Comparison of ENCODE assay signal across 14 cellular contexts in the genomic region with DNA sequence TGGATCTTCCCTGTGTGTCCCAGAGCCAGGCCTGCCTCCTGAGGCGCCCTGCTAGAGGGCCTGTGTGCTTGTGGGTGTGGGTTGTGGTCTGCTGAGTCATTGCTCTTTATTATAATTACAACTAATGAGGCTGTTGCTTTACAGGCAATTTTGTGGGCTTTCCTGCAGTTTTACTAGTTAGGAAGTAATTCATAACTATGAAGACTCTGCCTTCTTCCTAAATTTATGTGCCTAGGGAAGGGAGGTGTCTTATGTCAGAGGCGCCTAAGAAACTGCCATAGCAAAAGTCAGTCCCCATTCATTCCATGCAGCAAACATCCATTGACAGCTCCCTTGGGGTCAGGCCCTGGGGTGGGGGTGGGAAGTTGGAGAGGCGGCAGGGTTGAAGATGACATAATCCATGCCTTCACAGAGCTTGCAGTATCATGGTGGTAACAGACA.
DNase-seq lines count a peak whose midpoint lies in the region; ATAC-seq and TF ChIP-seq lines count a peak whose summit lies in the region.
"Had no signal": no experiment of that assay in that cellular context is flagged by ENCODE, and none has a peak within 500 bp of the region (broad histone marks: within the 10 kb centered on the region; RNA-seq: fewer than 3 reads in every experiment).

No MANE protein-coding gene starts in this region.

- no peak overlapping the region for H3K4me2 ChIP-seq in osteoblast (ENCODE audit: insufficient read depth, low read length)
- H3K4me2 ChIP-seq: KMS-11 had no signal

- no peaks in the 10 kb centered on the region for H3K79me2 ChIP-seq in osteoblast (ENCODE audit: insufficient read depth, low read length)

- H2AFZ ChIP-seq in osteoblast (ENCODE audit: low read length) = no peak overlapping the region

- H3K27ac ChIP-seq in osteoblast (ENCODE audit: low read depth, low read length) = no peak overlapping the region
- H3K27ac ChIP-seq: KMS-11, lower lobe of right lung, Peyer's patch, tibial artery had no signal

- no peak overlapping the region for H3K4me3 ChIP-seq in osteoblast (ENCODE audit: insufficient read depth, low read length)
- H3K4me3 ChIP-seq: lower lobe of right lung, Peyer's patch, tibial artery had no signal

- H3K9me3 ChIP-seq in osteoblast (ENCODE audit: low read depth, low read length) = no peaks in the 10 kb centered on the region
- H3K9me3 ChIP-seq: lower lobe of right lung, Peyer's patch, tibial artery had no signal

- DNase-seq in OCI-M1 (lab: John Stamatoyannopoulos, UW) (peak; percentile 77), osteoblast (ENCODE audit: insufficient read length, low spot score, missing footprints) (peak; percentile 36), dermis blood vessel endothelial cell (no peak), cerebellar cortex (ENCODE audit: low spot score) (no peak)
- DNase-seq: activated naive CD4-positive, alpha-beta T cell treated with anti-CD3 and anti-CD28 coated beads for 36 hours; caudate nucleus; lower lobe of right lung; nucleus accumbens; Peyer's patch; tibial artery had no signal

- H3K27me3 ChIP-seq in osteoblast (ENCODE audit: insufficient read depth, low read length) = no peaks in the 10 kb centered on the region
- H3K27me3 ChIP-seq: Peyer's patch, tibial artery had no signal

- no peak for TF ChIP-seq CTCF in osteoblast (IDR thresholded peaks at IDR 0.05; ENCODE audit: extremely low read depth, low read depth, low read length)

- no peaks in the 10 kb centered on the region for H3K4me1 ChIP-seq in osteoblast (ENCODE audit: insufficient read depth, low read length)
- H3K4me1 ChIP-seq: lower lobe of right lung, Peyer's patch, tibial artery had no signal

- H4K20me1 ChIP-seq in osteoblast (ENCODE audit: insufficient read depth, low read length) = no peaks in the 10 kb centered on the region

- peak; percentile 79 for ATAC-seq in GM19463 (IDR thresholded peaks at IDR 0.05; ENCODE audit: unreplicated experiment)
- peak; percentile 81 for ATAC-seq in HG02885 (IDR thresholded peaks at IDR 0.05; ENCODE audit: poor library complexity, unreplicated experiment)
- no peak for ATAC-seq in HG02970 (IDR thresholded peaks at IDR 0.05; ENCODE audit: low FRiP score, unreplicated experiment)
- ATAC-seq: lower lobe of right lung had no signal

- H3K36me3 ChIP-seq in osteoblast (ENCODE audit: insufficient read depth, low read length) = no peaks in the 10 kb centered on the region
- H3K36me3 ChIP-seq: lower lobe of right lung, Peyer's patch, tibial artery had no signal

Comparison
In these comparisons a context has a peak if more than half of its experiments do, and no peak if none do; other contexts are left out.
1. DNase-seq: peak in OCI-M1 (single experiment) and osteoblast (single experiment); none in dermis blood vessel endothelial cell (single experiment) and cerebellar cortex (single experiment).